Comparison of ENCODE assay signal across 8 cellular contexts in the genomic region with DNA sequence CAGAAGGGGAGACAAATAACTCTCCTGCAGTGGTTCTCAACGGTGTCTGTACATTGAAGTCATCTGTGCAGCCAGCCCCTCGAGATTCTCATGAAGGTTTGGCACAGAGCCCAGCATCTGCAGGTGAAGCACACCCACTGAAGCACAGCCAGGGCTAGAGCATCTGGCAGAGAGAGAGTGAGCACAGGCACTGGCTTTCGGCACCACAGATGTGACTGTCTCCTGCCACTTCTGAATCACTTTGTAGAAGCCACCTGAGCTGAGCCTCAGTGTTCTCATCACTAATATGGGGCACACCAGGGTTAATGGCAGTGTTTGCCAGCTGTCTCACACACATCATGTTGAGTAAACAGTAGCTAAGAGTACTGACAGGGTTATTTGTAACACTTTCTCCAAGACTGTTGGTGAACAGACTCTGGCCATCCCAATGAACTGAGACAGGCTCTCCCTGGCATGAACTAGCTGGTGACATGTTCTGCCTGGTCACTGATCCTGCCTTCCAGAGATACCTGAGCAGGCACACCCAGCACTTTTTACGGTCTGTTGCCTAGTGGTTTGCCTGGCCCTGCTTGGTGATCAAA. TPM values are rescaled to one million over a fixed set of nuclear protein-coding genes. Genes with fewer than 3 reads are reported as not detected.
A peak's percentile ranks its signal among the peaks of the same experiment; 100 is the strongest.
DNase-seq lines count a peak whose midpoint lies in the region; ATAC-seq and TF ChIP-seq lines count a peak whose summit lies in the region.

No MANE protein-coding gene starts in this region.

- H3K4me3 Mint-ChIP-seq in activated T-cell treated with anti-CD3 and anti-CD28 coated beads, Interleukin-2, amount 50 U/mL, for 4 hours: no peak overlapping the region
- H3K4me3 Mint-ChIP-seq in mesothelial cell of epicardium: no peak overlapping the region

- TF ChIP-seq CTCF in mesothelial cell of epicardium (IDR thresholded peaks at IDR 0.05; ENCODE audit: unreplicated experiment): no peak

- peak; percentile 26 for DNase-seq in stimulated activated CD4-positive, alpha-beta T cell treated with anti-CD3 and anti-CD28 coated beads, Interleukin-2, amount 100 ng/mL, for 4 hours (ENCODE audit: low read depth)
- no peak for DNase-seq in stimulated activated CD4-positive, alpha-beta T cell treated with anti-CD3 and anti-CD28 coated beads, Interleukin-12 subunit alpha, Interleukin-12 subunit beta, amount 100 ng/mL, for 4 hours
- DNase-seq in NCI-H1092 treated with DMSO at 0.1 percent for 48 hours (lab: John Stamatoyannopoulos, UW): peak; percentile 60
- no peak for DNase-seq in activated T-cell treated with anti-CD3 and anti-CD28 coated beads, Interleukin-2, amount 50 U/mL, for 4 hours
- DNase-seq in mesothelial cell of epicardium (ENCODE audit: low spot score in 2 of 2, unreplicated experiment in 2 of 2): no peak
- DNase-seq in Ammon's horn (ENCODE audit: low spot score): no peak
- no peak for DNase-seq in SK-N-DZ (ENCODE audit: low spot score)

- peaks cover 18% of the 10 kb centered on the region for H3K36me3 Mint-ChIP-seq in activated T-cell treated with anti-CD3 and anti-CD28 coated beads, Interleukin-2, amount 50 U/mL, for 4 hours (ENCODE audit: insufficient read depth)
- peaks cover 9% of the 10 kb centered on the region for H3K36me3 Mint-ChIP-seq in mesothelial cell of epicardium

- no peaks in the 10 kb centered on the region for H3K9me3 Mint-ChIP-seq in activated T-cell treated with anti-CD3 and anti-CD28 coated beads, Interleukin-2, amount 50 U/mL, for 4 hours
- no peaks in the 10 kb centered on the region for H3K9me3 Mint-ChIP-seq in mesothelial cell of epicardium

- H3K27ac Mint-ChIP-seq in mesothelial cell of epicardium: peak overlapping the region; percentile 63

- ATAC-seq in activated T-cell treated with anti-CD3 and anti-CD28 coated beads, Interleukin-2, amount 50 U/mL, for 4 hours: peak; percentile 69 to 74
- ATAC-seq in GM18520 (IDR thresholded peaks at IDR 0.05; ENCODE audit: unreplicated experiment): no peak

- H3K4me1 Mint-ChIP-seq in activated T-cell treated with anti-CD3 and anti-CD28 coated beads, Interleukin-2, amount 50 U/mL, for 4 hours (ENCODE audit: low read depth): peaks cover 53% of the 10 kb centered on the region
- H3K4me1 Mint-ChIP-seq in mesothelial cell of epicardium: peaks cover 17% of the 10 kb centered on the region

- H3K27me3 Mint-ChIP-seq in activated T-cell treated with anti-CD3 and anti-CD28 coated beads, Interleukin-2, amount 50 U/mL, for 4 hours (ENCODE audit: low read depth): no peaks in the 10 kb centered on the region
- no peaks in the 10 kb centered on the region for H3K27me3 Mint-ChIP-seq in mesothelial cell of epicardium (ENCODE audit: low read depth)

RNA-seq across cellular contexts. Expression of a gene that starts 10.9 kb away (rescaled TPM):
- total RNA-seq in activated T-cell treated with anti-CD3 and anti-CD28 coated beads, Interleukin-2, amount 50 U/mL, for 4 hours: under 1 TPM in 1 of 3 donors, not detected in 2; 0.10 TPM
- 0.18 TPM in 1 of 3 replicates, not detected in the others for total RNA-seq in mesothelial cell of epicardium
- 0.72 and 2.0 TPM in 2 replicates for polyA plus RNA-seq in SK-N-DZ (2014; cell fraction: cytosol; rRNA removed)
- 1.3 and 3.3 TPM in 2 replicates for polyA plus RNA-seq in SK-N-DZ (2014; cell fraction: nucleus; rRNA removed)

RNA-seq across cellular contexts. Expression of a gene that starts 12.4 kb away (rescaled TPM):
- total RNA-seq in activated T-cell treated with anti-CD3 and anti-CD28 coated beads, Interleukin-2, amount 50 U/mL, for 4 hours: 10 to 100 TPM; 70.1 to 92.5 (median 82.4) TPM
- 86.2 to 87.5 TPM (median 86.4 TPM) in 3 replicates for total RNA-seq in mesothelial cell of epicardium
- 36.0 and 46.1 TPM in 2 replicates for polyA plus RNA-seq in SK-N-DZ (2014; cell fraction: cytosol; rRNA removed)
- 477 and 734 TPM in 2 replicates for polyA plus RNA-seq in SK-N-DZ (2014; cell fraction: nucleus; rRNA removed)

RNA-seq across cellular contexts. Expression of a gene that starts 21.0 kb away (rescaled TPM):
- 1 to 10 TPM; 2.0 to 8.4 (median 6.9) TPM for total RNA-seq in activated T-cell treated with anti-CD3 and anti-CD28 coated beads, Interleukin-2, amount 50 U/mL, for 4 hours
- 10.5 to 11.6 TPM (median 11.3 TPM) in 3 replicates for total RNA-seq in mesothelial cell of epicardium
- polyA plus RNA-seq in SK-N-DZ (2014; cell fraction: cytosol; rRNA removed): 0.05 and 0.59 TPM in 2 replicates
- 1.5 and 5.5 TPM in 2 replicates for polyA plus RNA-seq in SK-N-DZ (2014; cell fraction: nucleus; rRNA removed)

RNA-seq across cellular contexts. Expression of a gene that starts 21.2 kb away (rescaled TPM):
- 10 to 100 TPM; 76.5 to 81.0 (median 79.1) TPM for total RNA-seq in activated T-cell treated with anti-CD3 and anti-CD28 coated beads, Interleukin-2, amount 50 U/mL, for 4 hours
- 71.2 to 78.2 TPM (median 73.2 TPM) in 3 replicates for total RNA-seq in mesothelial cell of epicardium
- 88.1 and 90.3 TPM in 2 replicates for polyA plus RNA-seq in SK-N-DZ (2014; cell fraction: cytosol; rRNA removed)
- polyA plus RNA-seq in SK-N-DZ (2014; cell fraction: nucleus; rRNA removed): 51.0 and 78.7 TPM in 2 replicates

RNA-seq across cellular contexts. Expression of a gene that starts 35.3 kb away (rescaled TPM):
- total RNA-seq in activated T-cell treated with anti-CD3 and anti-CD28 coated beads, Interleukin-2, amount 50 U/mL, for 4 hours: under 1 TPM in 2 of 3 donors, not detected in 1; 0.29 to 0.43 TPM
- 2.2 to 2.9 TPM (median 2.5 TPM) in 3 replicates for total RNA-seq in mesothelial cell of epicardium
- polyA plus RNA-seq in SK-N-DZ (2014; cell fraction: cytosol; rRNA removed): 12.5 and 12.6 TPM in 2 replicates
- 6.9 and 13.5 TPM in 2 replicates for polyA plus RNA-seq in SK-N-DZ (2014; cell fraction: nucleus; rRNA removed)

Comparison
In these comparisons a context has a peak if more than half of its experiments do, and no peak if none do; other contexts are left out.
1. DNase-seq: peak in stimulated activated CD4-positive, alpha-beta T cell treated with anti-CD3 and anti-CD28 coated beads, Interleukin-2, amount 100 ng/mL, for 4 hours (single experiment) and NCI-H1092 treated with DMSO at 0.1 percent for 48 hours (single experiment); none in stimulated activated CD4-positive, alpha-beta T cell treated with anti-CD3 and anti-CD28 coated beads, Interleukin-12 subunit alpha, Interleukin-12 subunit beta, amount 100 ng/mL, for 4 hours (single experiment), activated T-cell treated with anti-CD3 and anti-CD28 coated beads, Interleukin-2, amount 50 U/mL, for 4 hours (single experiment), mesothelial cell of epicardium (0 of 2), Ammon's horn (single experiment) and SK-N-DZ (single experiment).